ENCODE assay signal across 1 cellular context in genomic region chr15:85422607-85423006, GRCh38.
TF ChIP-seq lines count a peak whose summit lies in the region.

No MANE protein-coding gene starts in this region.

TF ChIP-seq in GM12878, 131 proteins besides CTCF, POLR2A, EP300 and RAD21 (continued from another document):
- TF ChIP-seq, protein P1, sequence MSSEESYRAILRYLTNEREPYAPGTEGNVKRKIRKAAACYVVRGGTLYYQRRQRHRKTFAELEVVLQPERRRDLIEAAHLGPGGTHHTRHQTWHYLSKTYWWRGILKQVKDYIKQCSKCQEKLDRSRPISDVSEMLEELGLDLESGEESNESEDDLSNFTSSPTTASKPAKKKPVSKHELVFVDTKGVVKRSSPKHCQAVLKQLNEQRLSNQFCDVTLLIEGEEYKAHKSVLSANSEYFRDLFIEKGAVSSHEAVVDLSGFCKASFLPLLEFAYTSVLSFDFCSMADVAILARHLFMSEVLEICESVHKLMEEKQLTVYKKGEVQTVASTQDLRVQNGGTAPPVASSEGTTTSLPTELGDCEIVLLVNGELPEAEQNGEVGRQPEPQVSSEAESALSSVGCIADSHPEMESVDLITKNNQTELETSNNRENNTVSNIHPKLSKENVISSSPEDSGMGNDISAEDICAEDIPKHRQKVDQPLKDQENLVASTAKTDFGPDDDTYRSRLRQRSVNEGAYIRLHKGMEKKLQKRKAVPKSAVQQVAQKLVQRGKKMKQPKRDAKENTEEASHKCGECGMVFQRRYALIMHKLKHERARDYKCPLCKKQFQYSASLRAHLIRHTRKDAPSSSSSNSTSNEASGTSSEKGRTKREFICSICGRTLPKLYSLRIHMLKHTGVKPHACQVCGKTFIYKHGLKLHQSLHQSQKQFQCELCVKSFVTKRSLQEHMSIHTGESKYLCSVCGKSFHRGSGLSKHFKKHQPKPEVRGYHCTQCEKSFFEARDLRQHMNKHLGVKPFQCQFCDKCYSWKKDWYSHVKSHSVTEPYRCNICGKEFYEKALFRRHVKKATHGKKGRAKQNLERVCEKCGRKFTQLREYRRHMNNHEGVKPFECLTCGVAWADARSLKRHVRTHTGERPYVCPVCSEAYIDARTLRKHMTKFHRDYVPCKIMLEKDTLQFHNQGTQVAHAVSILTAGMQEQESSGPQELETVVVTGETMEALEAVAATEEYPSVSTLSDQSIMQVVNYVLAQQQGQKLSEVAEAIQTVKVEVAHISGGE (CRISPR knock-in tag; IDR thresholded peaks at IDR 0.05), result no peak
- TF ChIP-seq NR2C1 (IDR thresholded peaks at IDR 0.05) (no peak), BCL3 (IDR thresholded peaks at IDR 0.05; ENCODE audit: borderline replicate concordance, insufficient read depth, low read depth, low read length, poor library complexity, severe bottlenecking) (no peak), PAX5 (IDR thresholded peaks at IDR 0.05; ENCODE audit: borderline replicate concordance, low read depth, low read length) (no peak), POU2F2 (IDR thresholded peaks at IDR 0.05; ENCODE audit: borderline replicate concordance, low read depth, low read length) (no peak), NRF1 (conservative IDR thresholded peaks at IDR 0.05; ENCODE audit: low read depth, low read length) (no peak), MLLT1 (IDR thresholded peaks at IDR 0.05) (no peak), SREBF1 (IDR thresholded peaks at IDR 0.05; ENCODE audit: low read length) (no peak), SP1 (IDR thresholded peaks at IDR 0.05; ENCODE audit: low read depth, low read length) (no peak), RELA (IDR thresholded peaks at IDR 0.05; ENCODE audit: borderline replicate concordance, partially characterized antibody) (no peak), CBFB (IDR thresholded peaks at IDR 0.05; ENCODE audit: low read depth) (no peak), LARP7 (IDR thresholded peaks at IDR 0.05) (no peak), SUPT20H (IDR thresholded peaks at IDR 0.05; ENCODE audit: borderline replicate concordance, control insufficient read depth, low read depth, low read length) (no peak), ZBED1 (IDR thresholded peaks at IDR 0.05; ENCODE audit: borderline replicate concordance) (no peak)
